ENCODE assay signal across 1 cellular context in genomic region chr17:81834831-81835267, GRCh38.
TF ChIP-seq lines count a peak whose summit lies in the region.

A gene with protein sequence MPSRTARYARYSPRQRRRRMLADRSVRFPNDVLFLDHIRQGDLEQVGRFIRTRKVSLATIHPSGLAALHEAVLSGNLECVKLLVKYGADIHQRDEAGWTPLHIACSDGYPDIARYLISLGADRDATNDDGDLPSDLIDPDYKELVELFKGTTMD (minus strand): TSS chr17:81835050. CDS start chr17:81834953, 97 bp downstream.

TF ChIP-seq in H1, 55 proteins besides CTCF, POLR2A, EP300 and RAD21:
- no peak for TF ChIP-seq KDM4A (IDR thresholded peaks at IDR 0.05; ENCODE audit: low read depth, low read length, severe bottlenecking)
- TF ChIP-seq SP1 (IDR thresholded peaks at IDR 0.05; ENCODE audit: low read depth, low read length) = no peak
- no peak for TF ChIP-seq SP4 (IDR thresholded peaks at IDR 0.05; ENCODE audit: low read length)
- TF ChIP-seq, protein P1, sequence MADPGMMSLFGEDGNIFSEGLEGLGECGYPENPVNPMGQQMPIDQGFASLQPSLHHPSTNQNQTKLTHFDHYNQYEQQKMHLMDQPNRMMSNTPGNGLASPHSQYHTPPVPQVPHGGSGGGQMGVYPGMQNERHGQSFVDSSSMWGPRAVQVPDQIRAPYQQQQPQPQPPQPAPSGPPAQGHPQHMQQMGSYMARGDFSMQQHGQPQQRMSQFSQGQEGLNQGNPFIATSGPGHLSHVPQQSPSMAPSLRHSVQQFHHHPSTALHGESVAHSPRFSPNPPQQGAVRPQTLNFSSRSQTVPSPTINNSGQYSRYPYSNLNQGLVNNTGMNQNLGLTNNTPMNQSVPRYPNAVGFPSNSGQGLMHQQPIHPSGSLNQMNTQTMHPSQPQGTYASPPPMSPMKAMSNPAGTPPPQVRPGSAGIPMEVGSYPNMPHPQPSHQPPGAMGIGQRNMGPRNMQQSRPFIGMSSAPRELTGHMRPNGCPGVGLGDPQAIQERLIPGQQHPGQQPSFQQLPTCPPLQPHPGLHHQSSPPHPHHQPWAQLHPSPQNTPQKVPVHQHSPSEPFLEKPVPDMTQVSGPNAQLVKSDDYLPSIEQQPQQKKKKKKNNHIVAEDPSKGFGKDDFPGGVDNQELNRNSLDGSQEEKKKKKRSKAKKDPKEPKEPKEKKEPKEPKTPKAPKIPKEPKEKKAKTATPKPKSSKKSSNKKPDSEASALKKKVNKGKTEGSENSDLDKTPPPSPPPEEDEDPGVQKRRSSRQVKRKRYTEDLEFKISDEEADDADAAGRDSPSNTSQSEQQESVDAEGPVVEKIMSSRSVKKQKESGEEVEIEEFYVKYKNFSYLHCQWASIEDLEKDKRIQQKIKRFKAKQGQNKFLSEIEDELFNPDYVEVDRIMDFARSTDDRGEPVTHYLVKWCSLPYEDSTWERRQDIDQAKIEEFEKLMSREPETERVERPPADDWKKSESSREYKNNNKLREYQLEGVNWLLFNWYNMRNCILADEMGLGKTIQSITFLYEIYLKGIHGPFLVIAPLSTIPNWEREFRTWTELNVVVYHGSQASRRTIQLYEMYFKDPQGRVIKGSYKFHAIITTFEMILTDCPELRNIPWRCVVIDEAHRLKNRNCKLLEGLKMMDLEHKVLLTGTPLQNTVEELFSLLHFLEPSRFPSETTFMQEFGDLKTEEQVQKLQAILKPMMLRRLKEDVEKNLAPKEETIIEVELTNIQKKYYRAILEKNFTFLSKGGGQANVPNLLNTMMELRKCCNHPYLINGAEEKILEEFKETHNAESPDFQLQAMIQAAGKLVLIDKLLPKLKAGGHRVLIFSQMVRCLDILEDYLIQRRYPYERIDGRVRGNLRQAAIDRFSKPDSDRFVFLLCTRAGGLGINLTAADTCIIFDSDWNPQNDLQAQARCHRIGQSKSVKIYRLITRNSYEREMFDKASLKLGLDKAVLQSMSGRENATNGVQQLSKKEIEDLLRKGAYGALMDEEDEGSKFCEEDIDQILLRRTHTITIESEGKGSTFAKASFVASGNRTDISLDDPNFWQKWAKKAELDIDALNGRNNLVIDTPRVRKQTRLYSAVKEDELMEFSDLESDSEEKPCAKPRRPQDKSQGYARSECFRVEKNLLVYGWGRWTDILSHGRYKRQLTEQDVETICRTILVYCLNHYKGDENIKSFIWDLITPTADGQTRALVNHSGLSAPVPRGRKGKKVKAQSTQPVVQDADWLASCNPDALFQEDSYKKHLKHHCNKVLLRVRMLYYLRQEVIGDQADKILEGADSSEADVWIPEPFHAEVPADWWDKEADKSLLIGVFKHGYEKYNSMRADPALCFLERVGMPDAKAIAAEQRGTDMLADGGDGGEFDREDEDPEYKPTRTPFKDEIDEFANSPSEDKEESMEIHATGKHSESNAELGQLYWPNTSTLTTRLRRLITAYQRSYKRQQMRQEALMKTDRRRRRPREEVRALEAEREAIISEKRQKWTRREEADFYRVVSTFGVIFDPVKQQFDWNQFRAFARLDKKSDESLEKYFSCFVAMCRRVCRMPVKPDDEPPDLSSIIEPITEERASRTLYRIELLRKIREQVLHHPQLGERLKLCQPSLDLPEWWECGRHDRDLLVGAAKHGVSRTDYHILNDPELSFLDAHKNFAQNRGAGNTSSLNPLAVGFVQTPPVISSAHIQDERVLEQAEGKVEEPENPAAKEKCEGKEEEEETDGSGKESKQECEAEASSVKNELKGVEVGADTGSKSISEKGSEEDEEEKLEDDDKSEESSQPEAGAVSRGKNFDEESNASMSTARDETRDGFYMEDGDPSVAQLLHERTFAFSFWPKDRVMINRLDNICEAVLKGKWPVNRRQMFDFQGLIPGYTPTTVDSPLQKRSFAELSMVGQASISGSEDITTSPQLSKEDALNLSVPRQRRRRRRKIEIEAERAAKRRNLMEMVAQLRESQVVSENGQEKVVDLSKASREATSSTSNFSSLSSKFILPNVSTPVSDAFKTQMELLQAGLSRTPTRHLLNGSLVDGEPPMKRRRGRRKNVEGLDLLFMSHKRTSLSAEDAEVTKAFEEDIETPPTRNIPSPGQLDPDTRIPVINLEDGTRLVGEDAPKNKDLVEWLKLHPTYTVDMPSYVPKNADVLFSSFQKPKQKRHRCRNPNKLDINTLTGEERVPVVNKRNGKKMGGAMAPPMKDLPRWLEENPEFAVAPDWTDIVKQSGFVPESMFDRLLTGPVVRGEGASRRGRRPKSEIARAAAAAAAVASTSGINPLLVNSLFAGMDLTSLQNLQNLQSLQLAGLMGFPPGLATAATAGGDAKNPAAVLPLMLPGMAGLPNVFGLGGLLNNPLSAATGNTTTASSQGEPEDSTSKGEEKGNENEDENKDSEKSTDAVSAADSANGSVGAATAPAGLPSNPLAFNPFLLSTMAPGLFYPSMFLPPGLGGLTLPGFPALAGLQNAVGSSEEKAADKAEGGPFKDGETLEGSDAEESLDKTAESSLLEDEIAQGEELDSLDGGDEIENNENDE (IDR thresholded peaks at IDR 0.05; ENCODE audit: insufficient replicate concordance, low read length) = no peak
- no peak for TF ChIP-seq TEAD4 (IDR thresholded peaks at IDR 0.05; ENCODE audit: low read depth, low read length)
- TF ChIP-seq TAF7 (optimal IDR thresholded peaks at IDR 0.05; ENCODE audit: borderline replicate concordance, low read depth, low read length) = no peak
- no peak for TF ChIP-seq KDM1A (IDR thresholded peaks at IDR 0.05; ENCODE audit: borderline replicate concordance, low read length)
- TF ChIP-seq SRF (IDR thresholded peaks at IDR 0.05; ENCODE audit: low read depth, low read length) = no peak
- no peak for TF ChIP-seq SIX5 (IDR thresholded peaks at IDR 0.05; ENCODE audit: low read depth, low read length)
- no peak for TF ChIP-seq TAF1 (IDR thresholded peaks at IDR 0.05; ENCODE audit: low read depth, low read length)
- TF ChIP-seq CEBPB (IDR thresholded peaks at IDR 0.05; ENCODE audit: low read depth, low read length) = no peak
- no peak for TF ChIP-seq JUND (IDR thresholded peaks at IDR 0.05; ENCODE audit: low read length)
- no peak for TF ChIP-seq KDM5A (IDR thresholded peaks at IDR 0.05; ENCODE audit: low read length)
- TF ChIP-seq SUZ12 (IDR thresholded peaks at IDR 0.05; ENCODE audit: low read length) = no peak
